ENCODE assay signal across 11 cellular contexts in genomic region chr1:112638109-112638426, GRCh38. TPM values are rescaled to one million over a fixed set of nuclear protein-coding genes. Genes with fewer than 3 reads are reported as not detected.
DNase-seq lines count a peak whose midpoint lies in the region; ATAC-seq, FAIRE-seq and TF ChIP-seq lines count a peak whose summit lies in the region.
"Had no signal": no experiment of that assay in that cellular context is flagged by ENCODE, and none has a peak within 500 bp of the region (broad histone marks: within the 10 kb centered on the region; RNA-seq: fewer than 3 reads in every experiment).

No MANE protein-coding gene starts in this region.

- H3K27ac ChIP-seq in gastrocnemius medialis = peak overlapping the region in 2 of 4 donors; percentile 26 to 33

- H3K27me3 ChIP-seq in gastrocnemius medialis = no peaks in the 10 kb centered on the region

- H3K4me1 Mint-ChIP-seq in Calu3 (ENCODE audit: low read depth, unreplicated experiment) (peaks cover 34% of the 10 kb centered on the region), natural killer cell (peaks cover 57 to 58% of the 10 kb centered on the region in 2 donors)
- peaks cover 35% of the 10 kb centered on the region for H3K4me1 Mint-ChIP-seq in T-helper 2 cell treated with Interferon-gamma antibody and Interleukin-4, amounts not matched to agents 5 μg/mL and 100 μg/mL, for 36 hours (ENCODE audit: low read depth)

- no TSS peak for BruUV-seq in Calu3 (replicated peaks; lab: Mats Ljungman, UMichigan)

- H3K36me3 Mint-ChIP-seq in Calu3 (ENCODE audit: insufficient read depth, unreplicated experiment) = no peaks in the 10 kb centered on the region
- H3K36me3 Mint-ChIP-seq in natural killer cell = no peaks in the 10 kb centered on the region
- H3K36me3 Mint-ChIP-seq in T-helper 2 cell treated with Interferon-gamma antibody and Interleukin-4, amounts not matched to agents 5 μg/mL and 100 μg/mL, for 36 hours (ENCODE audit: low read depth) = peaks cover 15% of the 10 kb centered on the region

- H3K9me3 Mint-ChIP-seq in Calu3 (ENCODE audit: low read depth, unreplicated experiment) (no peaks in the 10 kb centered on the region), natural killer cell (no peaks in the 10 kb centered on the region)
- H3K9me3 Mint-ChIP-seq in T-helper 2 cell treated with Interferon-gamma antibody and Interleukin-4, amounts not matched to agents 5 μg/mL and 100 μg/mL, for 36 hours = no peaks in the 10 kb centered on the region

- H3K27ac Mint-ChIP-seq in Calu3 (ENCODE audit: unreplicated experiment) = peak overlapping the region; percentile 40
- H3K27ac Mint-ChIP-seq in natural killer cell = peak overlapping the region; percentile 63 to 92
- H3K27ac Mint-ChIP-seq in T-helper 2 cell treated with Interferon-gamma antibody and Interleukin-4, amounts not matched to agents 5 μg/mL and 100 μg/mL, for 36 hours = no peak overlapping the region

- TF ChIP-seq POLR2A in gastrocnemius medialis (IDR thresholded peaks at IDR 0.05) = no peak

- H3K4me3 Mint-ChIP-seq in Calu3 (ENCODE audit: low read depth, unreplicated experiment) (no peak overlapping the region), natural killer cell (no peak overlapping the region)
- no peak overlapping the region for H3K4me3 Mint-ChIP-seq in T-helper 2 cell treated with Interferon-gamma antibody and Interleukin-4, amounts not matched to agents 5 μg/mL and 100 μg/mL, for 36 hours

- DNase-seq in Calu3 (no peak), RPMI7951 (ENCODE audit: low read depth) (peak; percentile 44), dedifferentiated amniotic fluid mesenchymal stem cell (ENCODE audit: extremely low spot score) (peak; percentile 64), natural killer cell (no peak), SHP77 treated with DMSO at 0.1 percent for 48 hours (lab: John Stamatoyannopoulos, UW) (no peak), D721Med (ENCODE audit: insufficient read length, low spot score) (no peak), gastrocnemius medialis (no peak)
- no peak for DNase-seq in T-helper 2 cell treated with Interferon-gamma antibody and Interleukin-4, amounts not matched to agents 5 μg/mL and 100 μg/mL, for 36 hours (ENCODE audit: low spot score)
- DNase-seq: dermis blood vessel endothelial cell, NCI-H1417 treated with DMSO at 0.1 percent for 48 hours, NCI-H524 treated with DMSO at 0.1 percent for 48 hours had no signal

- in situ Hi-C loops in gastrocnemius medialis (cut with MboI; ENCODE audit: low sequenced_read_pairs in 4 of 4) = no loop called here

- H3K27me3 Mint-ChIP-seq in Calu3 (ENCODE audit: unreplicated experiment) (no peaks in the 10 kb centered on the region), natural killer cell (ENCODE audit: low read depth in 2 of 2) (no peaks in the 10 kb centered on the region)
- no peaks in the 10 kb centered on the region for H3K27me3 Mint-ChIP-seq in T-helper 2 cell treated with Interferon-gamma antibody and Interleukin-4, amounts not matched to agents 5 μg/mL and 100 μg/mL, for 36 hours (ENCODE audit: low read depth)

- no peaks in the 10 kb centered on the region for H3K9me3 ChIP-seq in gastrocnemius medialis

- intact Hi-C loops in Calu3 (cut with micrococcal nuclease; ENCODE audit: unreplicated experiment) = loop anchor here (5.0 kb wide), 1 partner anchor 69 kb away; the partner anchor contains the start of gene RHOC
- intact Hi-C loops in natural killer cell (cut with micrococcal nuclease) = no loop called here
- intact Hi-C loops in gastrocnemius medialis (cut with DNase I; ENCODE audit: low total_unique reads) = no loop called here

- CTCF ChIA-PET in Calu3 (lab: Charles Lee) = interaction anchor here (0.6 to 0.8 kb wide), 2 partner anchors 15 to 98 kb away, joined by 8 to 10 read pairs; no protein-coding TSS in a partner anchor

- ATAC-seq in natural killer cell = no peak
- no peak for ATAC-seq in gastrocnemius medialis

- H3K36me3 ChIP-seq in gastrocnemius medialis = no peaks in the 10 kb centered on the region

- FAIRE-seq in D721Med (lab: Jason Lieb, UNC) = no peak

- TF ChIP-seq CTCF in Calu3 (IDR thresholded peaks at IDR 0.05; ENCODE audit: unreplicated experiment) (no peak), natural killer cell (IDR thresholded peaks at IDR 0.05) (no peak), D721Med (IDR thresholded peaks at IDR 0.05; ENCODE audit: insufficient read depth, missing control alignments) (no peak), gastrocnemius medialis (IDR thresholded peaks at IDR 0.05 in 4 of 5, conservative IDR thresholded peaks at IDR 0.05 in 1 of 5) (no peak)

- H3K4me1 ChIP-seq in gastrocnemius medialis = peaks cover 17 to 37% of the 10 kb centered on the region in 2 donors

- H3K4me3 ChIP-seq in gastrocnemius medialis = no peak overlapping the region

RNA-seq across cellular contexts. Expression of gene CAPZA1, which starts 18.4 kb away (rescaled TPM):
- 103 and 117 TPM in 2 replicates for total RNA-seq in Calu3 (2022)
- total RNA-seq in RPMI7951 (2014; rRNA removed; shearing (Covaris generic)) = 251 and 265 TPM in 2 replicates
- total RNA-seq in natural killer cell = 100 to 1,000 TPM; 231 to 244 (median 233) TPM
- 10 to 100 TPM; 27.1 to 58.1 (median 35.2) TPM for total RNA-seq in gastrocnemius medialis

RNA-seq across cellular contexts. Expression of gene ST7L, which starts 19.1 kb away (rescaled TPM):
- total RNA-seq in Calu3 (2022) (15.9 and 19.0 TPM in 2 replicates), natural killer cell (10 to 100 TPM; 23.5 to 32.3 (median 30.1) TPM), gastrocnemius medialis (10 to 100 TPM in 3 of 4 donors, 1 to 10 TPM in 1; 9.6 to 16.7 (median 15.0) TPM)
- total RNA-seq in RPMI7951 (2014; rRNA removed; shearing (Covaris generic)) = 27.4 and 31.5 TPM in 2 replicates

RNA-seq across cellular contexts. Expression of gene MOV10, which starts 36.4 kb away (rescaled TPM):
- 71.4 and 80.0 TPM in 2 replicates for total RNA-seq in Calu3 (2022)
- 36.3 and 56.7 TPM in 2 replicates for total RNA-seq in RPMI7951 (2014; rRNA removed; shearing (Covaris generic))
- 100 to 1,000 TPM in 2 of 3 donors, 10 to 100 TPM in 1; 87.9 to 124 (median 119) TPM for total RNA-seq in natural killer cell
- 1 to 10 TPM; 2.8 to 7.2 (median 4.8) TPM for total RNA-seq in gastrocnemius medialis

Comparison
In these comparisons a context has a peak if more than half of its experiments do, and no peak if none do; other contexts are left out.
1. DNase-seq: peak in RPMI7951 (single experiment) and dedifferentiated amniotic fluid mesenchymal stem cell (single experiment); none in Calu3 (single experiment), natural killer cell (single experiment), SHP77 treated with DMSO at 0.1 percent for 48 hours (single experiment), D721Med (single experiment), gastrocnemius medialis (0 of 2) and T-helper 2 cell treated with Interferon-gamma antibody and Interleukin-4, amounts not matched to agents 5 μg/mL and 100 μg/mL, for 36 hours (single experiment).